14 cellular contexts compared by ENCODE assay signal in genomic region chr12:133203344-133204263, GRCh38. TPM values are rescaled to one million over a fixed set of nuclear protein-coding genes. Genes with fewer than 3 reads are reported as not detected.
DNase-seq lines count a peak whose midpoint lies in the region; ATAC-seq and TF ChIP-seq lines count a peak whose summit lies in the region.
"Had no signal": no experiment of that assay in that cellular context is flagged by ENCODE, and none has a peak within 500 bp of the region (broad histone marks: within the 10 kb centered on the region; RNA-seq: fewer than 3 reads in every experiment).

No MANE protein-coding gene starts in this region.

- H3K27ac Mint-ChIP-seq in Calu3 (ENCODE audit: unreplicated experiment): peak overlapping the region; percentile 77
- H3K27ac Mint-ChIP-seq in naive thymus-derived CD4-positive, alpha-beta T cell: peak overlapping the region in 6 of 9 donors; percentile 36 to 77 (median 47)
- H3K27ac Mint-ChIP-seq: activated CD8-positive, alpha-beta T cell treated with anti-CD3 and anti-CD28 coated beads, Interleukin-2, amount 10 ng/mL, durations not matched to agents 7 days and 5 days; stimulated activated naive CD8-positive, alpha-beta T cell treated with anti-CD3 and anti-CD28 coated beads, Interleukin-15, Interleukin-2, amounts not matched to agents 100 ng/mL and 50 ng/mL, for 24 hours had no signal

- CTCF ChIA-PET in Calu3 (lab: Charles Lee): no interaction called here
- CTCF ChIA-PET in naive thymus-derived CD4-positive, alpha-beta T cell (lab: Charles Lee): interaction anchor here (0.6 kb wide), 1 partner anchor 53 kb away, joined by 3 read pairs; no protein-coding TSS in a partner anchor

- POLR2A ChIA-PET in naive thymus-derived CD4-positive, alpha-beta T cell (lab: Charles Lee): interaction anchor here (1.3 kb wide), 1 partner anchor 46 kb away, joined by 4 read pairs; no protein-coding TSS in a partner anchor

- H3K4me3 Mint-ChIP-seq in Calu3 (ENCODE audit: low read depth, unreplicated experiment): no peak overlapping the region
- H3K4me3 Mint-ChIP-seq in naive thymus-derived CD4-positive, alpha-beta T cell: peak overlapping the region in 2 of 10 donors; percentile 20 to 42
- H3K4me3 Mint-ChIP-seq: activated CD8-positive, alpha-beta T cell treated with anti-CD3 and anti-CD28 coated beads, Interleukin-2, amount 10 ng/mL, durations not matched to agents 7 days and 5 days; stimulated activated naive CD8-positive, alpha-beta T cell treated with anti-CD3 and anti-CD28 coated beads, Interleukin-15, Interleukin-2, amounts not matched to agents 100 ng/mL and 50 ng/mL, for 24 hours had no signal

- no peak for DNase-seq in Calu3
- DNase-seq in choroid plexus epithelial cell (ENCODE audit: low read depth): peak; percentile 42
- peak in 1 of 9 donors; percentile 7 for DNase-seq in naive thymus-derived CD4-positive, alpha-beta T cell
- DNase-seq in RPMI8226: no peak
- DNase-seq in NCI-H526 treated with DMSO at 0.1 percent for 48 hours (lab: John Stamatoyannopoulos, UW): no peak
- DNase-seq: activated CD8-positive, alpha-beta T cell treated with anti-CD3 and anti-CD28 coated beads, Interleukin-2, amount 10 ng/mL, durations not matched to agents 7 days and 5 days; brain microvascular endothelial cell; GF-D8; NCI-H345; SW 1271 had no signal

- intact Hi-C loops in Calu3 (cut with micrococcal nuclease; ENCODE audit: unreplicated experiment): no loop called here
- intact Hi-C loops in naive thymus-derived CD4-positive, alpha-beta T cell (cut with micrococcal nuclease): no loop called here

- H3K27me3 Mint-ChIP-seq in Calu3 (ENCODE audit: unreplicated experiment): no peaks in the 10 kb centered on the region
- no peaks in the 10 kb centered on the region for H3K27me3 Mint-ChIP-seq in naive thymus-derived CD4-positive, alpha-beta T cell
- H3K27me3 Mint-ChIP-seq: stimulated activated naive CD8-positive, alpha-beta T cell treated with anti-CD3 and anti-CD28 coated beads, Interleukin-15, Interleukin-2, amounts not matched to agents 100 ng/mL and 50 ng/mL, for 24 hours had no signal

- no peak overlapping the region for H3K27ac ChIP-seq in HUES6 (ENCODE audit: low read depth, low read length)
- H3K27ac ChIP-seq in naive thymus-derived CD4-positive, alpha-beta T cell (ENCODE audit: low read depth, low read length): no peak overlapping the region
- H3K27ac ChIP-seq: brain microvascular endothelial cell had no signal

- no peaks in the 10 kb centered on the region for H3K27me3 ChIP-seq in HUES6 (ENCODE audit: control insufficient read depth, insufficient read depth, low read length)
- H3K27me3 ChIP-seq in naive thymus-derived CD4-positive, alpha-beta T cell (ENCODE audit: control insufficient read depth in 2 of 2, insufficient read depth in 2 of 2, low read length in 2 of 2): no peaks in the 10 kb centered on the region
- H3K27me3 ChIP-seq: brain microvascular endothelial cell had no signal

- H3K4me1 Mint-ChIP-seq in Calu3 (ENCODE audit: low read depth, unreplicated experiment): no peaks in the 10 kb centered on the region
- H3K4me1 Mint-ChIP-seq in naive thymus-derived CD4-positive, alpha-beta T cell: peaks cover 0 to 2% (median 0%) of the 10 kb centered on the region in 7 donors

- no peak overlapping the region for H3K9ac ChIP-seq in HUES6 (ENCODE audit: low read length)

- peaks cover 49% of the 10 kb centered on the region for H3K36me3 ChIP-seq in HUES6 (ENCODE audit: control insufficient read depth, insufficient read depth, low read length)
- peaks cover 25 to 45% (median 29%) of the 10 kb centered on the region in 3 experiments for H3K36me3 ChIP-seq in naive thymus-derived CD4-positive, alpha-beta T cell (ENCODE audit: control insufficient read depth in 2 of 3, insufficient read depth in 3 of 3, low read length in 3 of 3)

- TSS peak; percentile 4 for BruUV-seq in Calu3 (replicated peaks; lab: Mats Ljungman, UMichigan)

- H3K9me3 ChIP-seq in HUES6 (ENCODE audit: control insufficient read depth, insufficient read depth, low read depth, low read length): peaks cover 81% of the 10 kb centered on the region
- H3K9me3 ChIP-seq in naive thymus-derived CD4-positive, alpha-beta T cell (ENCODE audit: control insufficient read depth in 2 of 3, low read length in 3 of 3): peaks cover 49 to 82% (median 68%) of the 10 kb centered on the region in 3 experiments

- 0 out of 2 replicates have a peak overlapping the region, but pooled peaks have one; percentile 30 for H3K4me3 ChIP-seq in HUES6 (ENCODE audit: low read depth, low read length)
- H3K4me3 ChIP-seq in choroid plexus epithelial cell (ENCODE audit: low read depth, low read length): no peak overlapping the region
- peak overlapping the region; percentile 40 for H3K4me3 ChIP-seq in naive thymus-derived CD4-positive, alpha-beta T cell (ENCODE audit: low read length)

- TF ChIP-seq CTCF in Calu3 (IDR thresholded peaks at IDR 0.05; ENCODE audit: unreplicated experiment) (no peak), choroid plexus epithelial cell (conservative IDR thresholded peaks at IDR 0.05; ENCODE audit: low read depth, low read length) (no peak)

- H3K9me3 Mint-ChIP-seq in Calu3 (ENCODE audit: low read depth, unreplicated experiment): peaks cover 26% of the 10 kb centered on the region
- H3K9me3 Mint-ChIP-seq in naive thymus-derived CD4-positive, alpha-beta T cell: peaks cover 14 to 94% (median 80%) of the 10 kb centered on the region in 11 donors

- ATAC-seq in naive thymus-derived CD4-positive, alpha-beta T cell: no peak
- ATAC-seq in HG03280 (IDR thresholded peaks at IDR 0.05; ENCODE audit: unreplicated experiment): no peak
- ATAC-seq: activated CD8-positive, alpha-beta T cell treated with anti-CD3 and anti-CD28 coated beads, Interleukin-2, amount 10 ng/mL, durations not matched to agents 7 days and 5 days had no signal

- peaks cover 46% of the 10 kb centered on the region for H3K36me3 Mint-ChIP-seq in Calu3 (ENCODE audit: insufficient read depth, unreplicated experiment)
- H3K36me3 Mint-ChIP-seq in naive thymus-derived CD4-positive, alpha-beta T cell: peaks cover 42 to 64% (median 57%) of the 10 kb centered on the region in 5 donors

- H3K4me1 ChIP-seq in HUES6 (ENCODE audit: control insufficient read depth, insufficient read depth, low read length): no peaks in the 10 kb centered on the region
- no peaks in the 10 kb centered on the region for H3K4me1 ChIP-seq in naive thymus-derived CD4-positive, alpha-beta T cell (ENCODE audit: control insufficient read depth in 2 of 2, insufficient read depth in 2 of 2, low read length in 2 of 2)

RNA-seq across cellular contexts. Expression of gene ZNF268, which starts 22.3 kb away (rescaled TPM):
- total RNA-seq in Calu3 (2022): 31.6 and 41.4 TPM in 2 replicates
- 10 to 100 TPM; 13.6 to 38.6 (median 18.6) TPM for total RNA-seq in naive thymus-derived CD4-positive, alpha-beta T cell
- 10 to 100 TPM; 18.2 to 29.0 TPM for polyA plus RNA-seq in naive thymus-derived CD4-positive, alpha-beta T cell

RNA-seq across cellular contexts. Expression of gene ANHX, which starts 32.1 kb away (rescaled TPM):
- not detected in 2 replicates for total RNA-seq in Calu3 (2022)
- total RNA-seq in naive thymus-derived CD4-positive, alpha-beta T cell: not detected
- polyA plus RNA-seq in naive thymus-derived CD4-positive, alpha-beta T cell: not detected
- total RNA-seq: activated CD8-positive, alpha-beta T cell treated with anti-CD3 and anti-CD28 coated beads, Interleukin-2, amount 10 ng/mL, durations not matched to agents 7 days and 5 days; mesenteric fat pad had no signal
